ENCODE assay signal across 16 cellular contexts in the genomic region with DNA sequence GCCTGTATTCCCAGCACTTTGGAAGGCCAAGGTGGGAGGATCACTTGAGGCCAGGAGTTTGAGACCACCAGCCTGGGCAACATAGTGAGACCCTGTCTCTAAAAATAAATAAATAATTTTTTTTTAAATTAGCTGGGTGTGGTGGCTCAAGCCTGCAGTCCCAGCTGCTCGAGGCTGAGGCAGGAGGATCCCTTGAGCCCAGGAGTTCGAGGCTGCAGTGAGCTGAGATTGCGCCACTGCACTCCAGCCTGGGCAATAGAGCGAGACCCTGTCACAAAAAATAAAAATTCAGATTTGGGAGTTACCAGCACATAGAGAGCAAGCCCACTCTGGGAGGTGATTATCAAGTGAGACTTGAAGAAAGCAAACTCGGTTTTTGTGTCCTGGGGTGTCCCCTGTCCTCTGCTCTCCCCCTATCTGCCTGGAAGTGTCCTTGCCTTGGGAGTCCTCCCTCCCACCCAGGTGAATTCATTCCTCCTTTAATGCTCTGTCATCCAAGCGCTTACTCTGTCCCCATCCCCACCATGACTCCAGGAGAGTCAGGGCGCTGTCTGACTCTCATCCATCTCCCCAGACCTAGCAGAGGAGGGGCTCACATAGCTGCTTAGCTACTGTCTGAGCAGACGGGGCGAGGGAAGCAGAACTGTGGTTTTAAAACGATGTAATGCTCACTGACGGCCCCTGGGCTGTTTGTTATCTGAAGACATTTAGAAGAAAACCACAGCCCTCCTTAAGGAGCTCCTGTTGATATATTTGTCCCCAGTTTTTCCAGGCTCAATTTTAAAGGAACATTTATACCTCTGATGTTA.
A peak's percentile ranks its signal among the peaks of the same experiment; 100 is the strongest.
DNase-seq lines count a peak whose midpoint lies in the region; ATAC-seq, FAIRE-seq and TF ChIP-seq lines count a peak whose summit lies in the region.
"Had no signal": no experiment of that assay in that cellular context is flagged by ENCODE, and none has a peak within 500 bp of the region (broad histone marks: within the 10 kb centered on the region; RNA-seq: fewer than 3 reads in every experiment).

No MANE protein-coding gene starts in this region.

- no peak overlapping the region for H2BK20ac ChIP-seq in H1 (ENCODE audit: low read length)

- no peaks in the 10 kb centered on the region for H3K9me3 ChIP-seq in DND-41 (ENCODE audit: insufficient read depth, low read length, severe bottlenecking)
- no peaks in the 10 kb centered on the region for H3K9me3 ChIP-seq in H1 (ENCODE audit: insufficient read depth in 2 of 2, low read depth in 1 of 2, low read length in 1 of 2)
- H3K9me3 ChIP-seq in osteoblast (ENCODE audit: low read depth, low read length), result no peaks in the 10 kb centered on the region
- H3K9me3 ChIP-seq: gastroesophageal sphincter, prostate gland, tibial artery had no signal

- WGBS in H1 (ENCODE audit: extremely low coverage in 1 of 2, insufficient coverage in 1 of 2, insufficient read length in 1 of 2, insufficient replicate concordance in 2 of 2, low coverage in 1 of 2, low lambda C conversion rate in 2 of 2, missing lambda C conversion rate in 1 of 2), 2 experiments, result 77% methylated on average over 11 of the region's 11 CpGs; no CpG with 5 or more reads in 1 of the 2 experiments

- no peak overlapping the region for H3K56ac ChIP-seq in H1 (replicated peaks; ENCODE audit: insufficient read length, low read depth, low read length)

- DNase-seq in DND-41 (no peak), OCI-M1 (lab: John Stamatoyannopoulos, UW) (peak; percentile 22), H1 (ENCODE audit: low read depth in 1 of 2, low spot score in 2 of 2) (no peak), osteoblast (ENCODE audit: insufficient read length, low spot score, missing footprints) (peak; percentile 38), CD1c-positive myeloid dendritic cell (ENCODE audit: extremely low spot score) (no peak), NCI-H2107 treated with DMSO at 0.1 percent for 48 hours (lab: John Stamatoyannopoulos, UW; ENCODE audit: unreplicated experiment) (no peak)
- no peak for DNase-seq in stimulated activated CD4-positive, alpha-beta T cell treated with anti-CD3 and anti-CD28 coated beads, Interleukin-4, amount 100 ng/mL, for 1 hour
- DNase-seq: activated CD4-positive, CD25-positive, alpha-beta regulatory T cell treated with anti-CD3 and anti-CD28 coated beads, Interleukin-2, amount 50 U/mL, for 72 hours; CD8-positive, alpha-beta memory T cell; NCI-H1048; stimulated activated CD4-positive, alpha-beta T cell treated with anti-CD3 and anti-CD28 coated beads, Interleukin-2, amount 100 ng/mL, for 24 hours; stimulated activated naive CD4-positive, alpha-beta T cell; T1000; tibial artery had no signal

- CTCF ChIA-PET in H1 (lab: Charles Lee; ENCODE audit: partially characterized antibody), result interaction anchor here (0.6 to 3.2 kb wide), 22 partner anchors 13 to 396 kb away, joined by 3 to 14 read pairs (median 4); no protein-coding TSS in a partner anchor

- no peak for TF ChIP-seq EP300 in H1 (IDR thresholded peaks at IDR 0.05; ENCODE audit: borderline replicate concordance in 1 of 2, low read depth in 2 of 2, low read length in 2 of 2)

- peak; percentile 40; the same call in 1 of the 3 replicates for ATAC-seq in DND-41 (ENCODE audit: insufficient read depth, low read depth)

- no peaks in the 10 kb centered on the region for H3K79me1 ChIP-seq in H1 (ENCODE audit: low read depth, low read length)

- H3K4ac ChIP-seq in H1 (replicated peaks; ENCODE audit: insufficient read length, low read depth, low read length), result no peak overlapping the region

- H4K20me1 ChIP-seq in DND-41 (ENCODE audit: insufficient read depth, low read length) (no peaks in the 10 kb centered on the region), H1 (replicated peaks in 1 of 2; ENCODE audit: control insufficient read depth in 1 of 2, insufficient read depth in 2 of 2, low read length in 2 of 2) (peaks cover 0 to 2% of the 10 kb centered on the region in 2 experiments), osteoblast (ENCODE audit: insufficient read depth, low read length) (no peaks in the 10 kb centered on the region)

- no peak overlapping the region for H3K4me2 ChIP-seq in DND-41 (ENCODE audit: insufficient read depth, low read length)
- no peak overlapping the region for H3K4me2 ChIP-seq in H1 (ENCODE audit: insufficient read depth in 1 of 2, low read depth in 2 of 2, low read length in 2 of 2)
- no peak overlapping the region for H3K4me2 ChIP-seq in osteoblast (ENCODE audit: insufficient read depth, low read length)

- H3K9ac ChIP-seq in DND-41 (ENCODE audit: low read depth, low read length) (no peak overlapping the region), H1 (replicated peaks in 1 of 4; ENCODE audit: extremely low read depth in 1 of 4, low read depth in 3 of 4, low read length in 3 of 4) (no peak overlapping the region)

- H3K18ac ChIP-seq in H1 (ENCODE audit: extremely low read depth, low read length), result no peak overlapping the region

- H3K14ac ChIP-seq in H1 (ENCODE audit: insufficient read length), result no peak overlapping the region

- H3K27ac ChIP-seq in DND-41 (ENCODE audit: low read length) (no peak overlapping the region), H1 (ENCODE audit: low read depth, low read length) (no peak overlapping the region), osteoblast (ENCODE audit: low read depth, low read length) (no peak overlapping the region)
- H3K27ac ChIP-seq: gastroesophageal sphincter, prostate gland, tibial artery had no signal

- H3K4me1 ChIP-seq in DND-41 (ENCODE audit: insufficient read depth, low read length) (no peaks in the 10 kb centered on the region), H1 (replicated peaks in 1 of 4; ENCODE audit: control insufficient read depth in 3 of 4, insufficient read depth in 4 of 4, low read length in 3 of 4) (0 out of 7 replicates have a peak, but pooled peaks cover 0 to 2% (median 0%) of the 10 kb centered on the region in 4 experiments), osteoblast (ENCODE audit: insufficient read depth, low read length) (no peaks in the 10 kb centered on the region)
- H3K4me1 ChIP-seq: gastroesophageal sphincter, prostate gland, tibial artery had no signal

- no peaks in the 10 kb centered on the region for H3K79me2 ChIP-seq in DND-41 (ENCODE audit: insufficient read depth, low read length)
- H3K79me2 ChIP-seq in H1 (ENCODE audit: control insufficient read depth in 1 of 2, insufficient read depth in 2 of 2, low read length in 2 of 2), result no peaks in the 10 kb centered on the region
- no peaks in the 10 kb centered on the region for H3K79me2 ChIP-seq in osteoblast (ENCODE audit: insufficient read depth, low read length)

- POLR2A ChIA-PET in H1 (lab: Charles Lee; ENCODE audit: partially characterized antibody), result interaction anchor here (0.6 to 1.2 kb wide), 2 partner anchors 61 to 397 kb away, joined by 3 to 4 read pairs; no protein-coding TSS in a partner anchor

- H2AK5ac ChIP-seq in H1 (ENCODE audit: low read depth, low read length), result no peak overlapping the region

- H3K36me3 ChIP-seq in DND-41 (ENCODE audit: insufficient read depth, low read length) (no peaks in the 10 kb centered on the region), H1 (ENCODE audit: control insufficient read depth in 2 of 4, insufficient read depth in 4 of 4, low read length in 3 of 4) (peaks cover 0 to 11% (median 3%) of the 10 kb centered on the region in 4 experiments; a peak in 3 of 8 replicates), osteoblast (ENCODE audit: insufficient read depth, low read length) (peaks cover 24% of the 10 kb centered on the region)
- H3K36me3 ChIP-seq: prostate gland had no signal

- no peak overlapping the region for H2BK15ac ChIP-seq in H1 (ENCODE audit: low read length)

- H2AFZ ChIP-seq in DND-41 (ENCODE audit: low read depth, low read length), result no peak overlapping the region
- H2AFZ ChIP-seq in H1 (ENCODE audit: low read length), result no peak overlapping the region
- no peak overlapping the region for H2AFZ ChIP-seq in osteoblast (ENCODE audit: low read length)

- no peak for FAIRE-seq in H1 (lab: Jason Lieb, UNC)

- TF ChIP-seq CTCF in DND-41 (IDR thresholded peaks at IDR 0.05; ENCODE audit: borderline replicate concordance, extremely low read depth, low read length, poor library complexity, severe bottlenecking), result no peak
- TF ChIP-seq CTCF in H1 (IDR thresholded peaks at IDR 0.05; ENCODE audit: control extremely low read depth in 1 of 3, insufficient read depth in 1 of 3, low read depth in 1 of 3, low read length in 3 of 3), result no peak
- TF ChIP-seq CTCF in osteoblast (IDR thresholded peaks at IDR 0.05; ENCODE audit: extremely low read depth, low read depth, low read length), result no peak

- no peak overlapping the region for H4K5ac ChIP-seq in H1 (ENCODE audit: insufficient read length, low read depth, low read length)

- TF ChIP-seq POLR2A in H1 (IDR thresholded peaks at IDR 0.05; ENCODE audit: control extremely low read depth in 1 of 2, low read depth in 2 of 2, low read length in 2 of 2), result no peak

- H4K8ac ChIP-seq in H1 (ENCODE audit: extremely low read depth, insufficient read depth, low read length), result no peak overlapping the region

- no peaks in the 10 kb centered on the region for H3K23me2 ChIP-seq in H1 (ENCODE audit: low read depth, low read length)

- no peak for TF ChIP-seq RAD21 in H1 (IDR thresholded peaks at IDR 0.05 in 1 of 2, conservative IDR thresholded peaks at IDR 0.05 in 1 of 2; ENCODE audit: low read depth in 2 of 2, low read length in 2 of 2)

- no peak overlapping the region for H2BK120ac ChIP-seq in H1 (replicated peaks; ENCODE audit: low read depth, low read length)

- no peak overlapping the region for H2BK12ac ChIP-seq in H1 (ENCODE audit: low read depth, low read length)

- no peaks in the 10 kb centered on the region for H3K27me3 ChIP-seq in DND-41 (ENCODE audit: insufficient read depth, low read length, poor library complexity)
- H3K27me3 ChIP-seq in H1 (replicated peaks in 1 of 4; ENCODE audit: control insufficient read depth in 3 of 4, extremely low read depth in 1 of 4, insufficient read depth in 3 of 4, low read length in 3 of 4), result no peaks in the 10 kb centered on the region
- no peaks in the 10 kb centered on the region for H3K27me3 ChIP-seq in osteoblast (ENCODE audit: insufficient read depth, low read length)
- H3K27me3 ChIP-seq: gastroesophageal sphincter, tibial artery had no signal

- H3K23ac ChIP-seq in H1 (ENCODE audit: insufficient read length), result no peak overlapping the region

- H3K4me3 ChIP-seq in DND-41 (ENCODE audit: low read depth in 1 of 2, low read length in 2 of 2) (no peak overlapping the region), H1 (ENCODE audit: extremely low read depth in 1 of 4, insufficient read depth in 2 of 4, low read depth in 3 of 4, low read length in 4 of 4) (no peak overlapping the region), osteoblast (ENCODE audit: insufficient read depth, low read length) (no peak overlapping the region)
- H3K4me3 ChIP-seq: gastroesophageal sphincter, prostate gland, tibial artery had no signal

- H4K91ac ChIP-seq in H1 (replicated peaks; ENCODE audit: insufficient read length, low read length), result no peak overlapping the region

- no peak overlapping the region for H2BK5ac ChIP-seq in H1 (ENCODE audit: low read depth, low read length)

TF ChIP-seq in H1, 55 proteins besides CTCF, POLR2A, EP300 and RAD21:
- peak; percentile 66; the same call in 1 of the 2 replicates for TF ChIP-seq BACH1 (IDR thresholded peaks at IDR 0.05; ENCODE audit: low read length)
- TF ChIP-seq, protein P1, sequence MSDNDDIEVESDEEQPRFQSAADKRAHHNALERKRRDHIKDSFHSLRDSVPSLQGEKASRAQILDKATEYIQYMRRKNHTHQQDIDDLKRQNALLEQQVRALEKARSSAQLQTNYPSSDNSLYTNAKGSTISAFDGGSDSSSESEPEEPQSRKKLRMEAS (IDR thresholded peaks at IDR 0.05), result no peak

Comparison
In these comparisons a context has a peak if more than half of its experiments do, and no peak if none do; other contexts are left out.
1. DNase-seq: peak in OCI-M1 (single experiment) and osteoblast (single experiment); none in DND-41 (single experiment), H1 (0 of 2), CD1c-positive myeloid dendritic cell (single experiment), NCI-H2107 treated with DMSO at 0.1 percent for 48 hours (single experiment) and stimulated activated CD4-positive, alpha-beta T cell treated with anti-CD3 and anti-CD28 coated beads, Interleukin-4, amount 100 ng/mL, for 1 hour (single experiment).